20 cellular contexts compared by ENCODE assay signal in the genomic region with DNA sequence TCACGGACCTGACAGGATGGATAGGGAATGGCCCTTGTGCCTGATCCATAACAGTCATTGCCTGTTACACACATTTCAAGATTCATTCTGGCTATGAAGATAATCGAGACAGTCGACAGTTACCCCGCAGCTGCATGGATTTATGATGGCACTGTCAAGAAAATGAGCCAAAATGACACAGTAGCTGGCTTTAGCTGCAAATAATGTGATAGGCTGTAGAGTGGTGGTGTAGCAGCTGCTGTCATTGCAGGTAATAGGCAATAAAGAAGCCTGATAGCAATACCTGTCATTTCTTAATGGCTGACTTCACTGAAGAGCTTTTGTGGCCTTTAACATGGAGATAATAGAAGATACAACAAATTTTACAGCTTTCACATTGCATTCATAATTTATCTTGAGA.
DNase-seq lines count a peak whose midpoint lies in the region; ATAC-seq, FAIRE-seq and TF ChIP-seq lines count a peak whose summit lies in the region.
"Had no signal": no experiment of that assay in that cellular context is flagged by ENCODE, and none has a peak within 500 bp of the region (broad histone marks: within the 10 kb centered on the region; RNA-seq: fewer than 3 reads in every experiment).

No MANE protein-coding gene starts in this region.

- H3K4me1 Mint-ChIP-seq in GM23338, result no peaks in the 10 kb centered on the region
- H3K4me1 Mint-ChIP-seq: T-helper 17 cell had no signal

- H3K36me3 ChIP-seq in Panc1 (ENCODE audit: control insufficient read depth, insufficient read depth, low read length), result no peaks in the 10 kb centered on the region
- no peaks in the 10 kb centered on the region for H3K36me3 ChIP-seq in neural cell (ENCODE audit: insufficient read depth, low read length)
- no peaks in the 10 kb centered on the region for H3K36me3 ChIP-seq in GM23338 (ENCODE audit: insufficient read depth)

- H3K4me3 ChIP-seq in Panc1 (ENCODE audit: low read depth in 2 of 2, low read length in 2 of 2) (no peak overlapping the region), neural cell (ENCODE audit: low read length) (no peak overlapping the region), GM23338 (no peak overlapping the region)
- H3K4me3 ChIP-seq: GM12878, PC-9 had no signal

- H3K9me3 Mint-ChIP-seq in GM23338, result peaks cover 4% of the 10 kb centered on the region

- DNase-seq in H54 (ENCODE audit: insufficient read length, low spot score), result no peak
- peak; percentile 1 for DNase-seq in NCI-H1417 treated with DMSO at 0.1 percent for 48 hours (lab: John Stamatoyannopoulos, UW)
- DNase-seq in Panc1 (ENCODE audit: low read depth, low spot score), result no peak
- DNase-seq in GM23338 (ENCODE audit: low spot score), result no peak
- no peak for DNase-seq in cerebellum (ENCODE audit: low spot score)
- DNase-seq in NCI-H1048 (lab: John Stamatoyannopoulos, UW), result no peak
- DNase-seq: CD4-positive, alpha-beta T cell; COR-L47; DMS 273 treated with DMSO at 0.1 percent for 48 hours; DND-41; KBM-7; NCI-H1092 treated with DMSO at 0.1 percent for 48 hours; NCI-H1694 treated with DMSO at 0.1 percent for 48 hours; NCI-H524 treated with DMSO at 0.1 percent for 48 hours; PC-9; T-helper 17 cell had no signal

- H3K27ac ChIP-seq in Panc1 (ENCODE audit: low read length) (peak overlapping the region; percentile 48; the same call in 1 of the 2 replicates), neural cell (ENCODE audit: low read length) (no peak overlapping the region), GM23338 (ENCODE audit: low read depth) (no peak overlapping the region)
- H3K27ac ChIP-seq: PC-9, RWPE1 had no signal

- TF ChIP-seq CTCF in Panc1 (IDR thresholded peaks at IDR 0.05) (no peak), neural cell (IDR thresholded peaks at IDR 0.05; ENCODE audit: poor library complexity, severe bottlenecking) (no peak), GM23338 (conservative IDR thresholded peaks at IDR 0.05; ENCODE audit: low read depth in 2 of 2) (no peak)

- H3K27me3 Mint-ChIP-seq in GM23338 (ENCODE audit: insufficient read depth, low read depth, poor library complexity), result no peaks in the 10 kb centered on the region
- H3K27me3 Mint-ChIP-seq: CD4-positive, alpha-beta T cell; T-helper 17 cell had no signal

- no peaks in the 10 kb centered on the region for H4K20me1 ChIP-seq in neural cell (ENCODE audit: insufficient read depth)
- no peaks in the 10 kb centered on the region for H4K20me1 ChIP-seq in GM23338 (replicated peaks; ENCODE audit: insufficient read depth)

- H3K27me3 ChIP-seq in Panc1 (ENCODE audit: control insufficient read depth, insufficient read depth, low read length) (no peaks in the 10 kb centered on the region), neural cell (ENCODE audit: insufficient read depth, low read depth, low read length) (no peaks in the 10 kb centered on the region), GM23338 (ENCODE audit: insufficient read depth) (no peaks in the 10 kb centered on the region)

- TF ChIP-seq RAD21 in neural cell (conservative IDR thresholded peaks at IDR 0.05), result no peak

- intact Hi-C loops in Panc1 (cut with micrococcal nuclease; ENCODE audit: unreplicated experiment), result no loop called here

- H3K9me2 ChIP-seq in neural cell (ENCODE audit: insufficient read depth, low read length) (no peaks in the 10 kb centered on the region), GM23338 (ENCODE audit: insufficient read depth) (no peaks in the 10 kb centered on the region; the same call in 1 of the 2 replicates)

- no peak overlapping the region for H3K4me3 Mint-ChIP-seq in GM23338
- H3K4me3 Mint-ChIP-seq: CD4-positive, alpha-beta T cell; T-helper 17 cell had no signal

- H2AFZ ChIP-seq in neural cell (ENCODE audit: low read depth, low read length) (no peak overlapping the region), GM23338 (no peak overlapping the region)
- H2AFZ ChIP-seq: PC-9 had no signal

- no peak for TF ChIP-seq POLR2A in H54 (IDR thresholded peaks at IDR 0.05; ENCODE audit: low read depth, low read length)

- BruUV-seq in Panc1 (replicated peaks; lab: Mats Ljungman, UMichigan), result no TSS peak

- H3K27ac Mint-ChIP-seq in GM23338, result no peak overlapping the region
- H3K27ac Mint-ChIP-seq: CD4-positive, alpha-beta T cell; T-helper 17 cell had no signal

- CTCF ChIA-PET in Panc1 (lab: Charles Lee), result no interaction called here

- no peak for ATAC-seq in Panc1
- no peak for ATAC-seq in GM23338
- ATAC-seq: GM12878, T-helper 17 cell had no signal

- H3K9me3 ChIP-seq in Panc1 (ENCODE audit: control insufficient read depth, insufficient read depth, low read depth, low read length) (peaks cover 10% of the 10 kb centered on the region), neural cell (ENCODE audit: low read length) (peaks cover 4% of the 10 kb centered on the region)

- FAIRE-seq in H54 (lab: Jason Lieb, UNC), result peak; percentile 6
- FAIRE-seq: H1 had no signal

- peak; percentile 99 for TF ChIP-seq EP300 in neural cell (conservative IDR thresholded peaks at IDR 0.05; ENCODE audit: poor library complexity, severe bottlenecking)

- POLR2A ChIA-PET in Panc1 (lab: Charles Lee), result no interaction called here

- H3K36me3 Mint-ChIP-seq in GM23338 (ENCODE audit: low read depth), result no peaks in the 10 kb centered on the region; the same call in 1 of the 3 replicates

- H3K4me1 ChIP-seq in Panc1 (ENCODE audit: control insufficient read depth, insufficient read depth, low read length), result no peaks in the 10 kb centered on the region
- H3K4me1 ChIP-seq in GM23338 (ENCODE audit: insufficient read depth), result no peaks in the 10 kb centered on the region

- in situ Hi-C loops in Panc1 (cut with HindIII; ENCODE audit: low pct_unique_long_range_greater_than_20kb, low sequenced_read_pairs), result no loop called here

- H3F3A ChIP-seq in neural cell (ENCODE audit: insufficient read depth, low read length, poor library complexity, severe bottlenecking) (peaks cover 5% of the 10 kb centered on the region), GM23338 (replicated peaks; ENCODE audit: low read depth) (no peaks in the 10 kb centered on the region)

- H3K79me2 ChIP-seq in neural cell (replicated peaks; ENCODE audit: insufficient read depth, low read length) (no peaks in the 10 kb centered on the region), GM23338 (replicated peaks; ENCODE audit: insufficient read depth) (no peaks in the 10 kb centered on the region)

- H3K9ac ChIP-seq in neural cell (ENCODE audit: low read length), result no peak overlapping the region

- H3K4me2 ChIP-seq in neural cell (ENCODE audit: low read length) (no peak overlapping the region), GM23338 (no peak overlapping the region)
- H3K4me2 ChIP-seq: PC-9 had no signal

TF ChIP-seq in neural cell, 6 proteins besides CTCF, POLR2A, EP300 and RAD21:
- TF ChIP-seq POLR2AphosphoS5 (IDR thresholded peaks at IDR 0.05) (peak; percentile 100), MXI1 (conservative IDR thresholded peaks at IDR 0.05; ENCODE audit: poor library complexity, severe bottlenecking) (no peak)
- TF ChIP-seq, protein P1, sequence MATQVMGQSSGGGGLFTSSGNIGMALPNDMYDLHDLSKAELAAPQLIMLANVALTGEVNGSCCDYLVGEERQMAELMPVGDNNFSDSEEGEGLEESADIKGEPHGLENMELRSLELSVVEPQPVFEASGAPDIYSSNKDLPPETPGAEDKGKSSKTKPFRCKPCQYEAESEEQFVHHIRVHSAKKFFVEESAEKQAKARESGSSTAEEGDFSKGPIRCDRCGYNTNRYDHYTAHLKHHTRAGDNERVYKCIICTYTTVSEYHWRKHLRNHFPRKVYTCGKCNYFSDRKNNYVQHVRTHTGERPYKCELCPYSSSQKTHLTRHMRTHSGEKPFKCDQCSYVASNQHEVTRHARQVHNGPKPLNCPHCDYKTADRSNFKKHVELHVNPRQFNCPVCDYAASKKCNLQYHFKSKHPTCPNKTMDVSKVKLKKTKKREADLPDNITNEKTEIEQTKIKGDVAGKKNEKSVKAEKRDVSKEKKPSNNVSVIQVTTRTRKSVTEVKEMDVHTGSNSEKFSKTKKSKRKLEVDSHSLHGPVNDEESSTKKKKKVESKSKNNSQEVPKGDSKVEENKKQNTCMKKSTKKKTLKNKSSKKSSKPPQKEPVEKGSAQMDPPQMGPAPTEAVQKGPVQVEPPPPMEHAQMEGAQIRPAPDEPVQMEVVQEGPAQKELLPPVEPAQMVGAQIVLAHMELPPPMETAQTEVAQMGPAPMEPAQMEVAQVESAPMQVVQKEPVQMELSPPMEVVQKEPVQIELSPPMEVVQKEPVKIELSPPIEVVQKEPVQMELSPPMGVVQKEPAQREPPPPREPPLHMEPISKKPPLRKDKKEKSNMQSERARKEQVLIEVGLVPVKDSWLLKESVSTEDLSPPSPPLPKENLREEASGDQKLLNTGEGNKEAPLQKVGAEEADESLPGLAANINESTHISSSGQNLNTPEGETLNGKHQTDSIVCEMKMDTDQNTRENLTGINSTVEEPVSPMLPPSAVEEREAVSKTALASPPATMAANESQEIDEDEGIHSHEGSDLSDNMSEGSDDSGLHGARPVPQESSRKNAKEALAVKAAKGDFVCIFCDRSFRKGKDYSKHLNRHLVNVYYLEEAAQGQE (IDR thresholded peaks at IDR 0.05; ENCODE audit: borderline replicate concordance), result peak; percentile 83
TF ChIP-seq in neural cell: peak in this region for 2.

TF ChIP-seq in GM23338, 12 proteins besides CTCF, POLR2A, EP300 and RAD21 (continues in another document):
- TF ChIP-seq ZNF331 (CRISPR knock-in tag; IDR thresholded peaks at IDR 0.05; ENCODE audit: low read depth) (no peak), EZH2phosphoT487 (IDR thresholded peaks at IDR 0.05; ENCODE audit: unreplicated experiment) (no peak)
